1 cellular context compared by ENCODE assay signal in genomic region chr3:151419806-151420205, GRCh38.
A peak's percentile ranks its signal among the peaks of the same experiment; 100 is the strongest.
TF ChIP-seq lines count a peak whose summit lies in the region.

No MANE protein-coding gene starts in this region.

TF ChIP-seq in HepG2, 621 proteins besides CTCF, POLR2A, EP300 and RAD21:
- TF ChIP-seq ZNF430 (CRISPR knock-in tag; IDR thresholded peaks at IDR 0.05): no peak
- peak; percentile 24; the same call in 1 of the 2 replicates for TF ChIP-seq RAD51 (IDR thresholded peaks at IDR 0.05; ENCODE audit: borderline replicate concordance)
